Comparison of ENCODE assay signal across 13 cellular contexts in genomic region chr12:54374555-54375257, GRCh38. TPM values are rescaled to one million over a fixed set of nuclear protein-coding genes. Genes with fewer than 3 reads are reported as not detected.
A peak's percentile ranks its signal among the peaks of the same experiment; 100 is the strongest.
DNase-seq lines count a peak whose midpoint lies in the region; ATAC-seq, FAIRE-seq and TF ChIP-seq lines count a peak whose summit lies in the region.
"Had no signal": no experiment of that assay in that cellular context is flagged by ENCODE, and none has a peak within 500 bp of the region (broad histone marks: within the 10 kb centered on the region; RNA-seq: fewer than 3 reads in every experiment).

No MANE protein-coding gene starts in this region.

- peaks cover 78 to 99% (median 95%) of the 10 kb centered on the region in 10 experiments for H3K4me1 ChIP-seq in BLaER1 treated with 17β-estradiol and CSF1 and Interleukin-3, amounts not matched to agents 10 nM and 100 nM
- peaks cover 8% of the 10 kb centered on the region; the same call in 1 of the 2 replicates for H3K4me1 ChIP-seq in GM12878 (ENCODE audit: control insufficient read depth, insufficient read depth, low read length)
- peaks cover 14% of the 10 kb centered on the region for H3K4me1 ChIP-seq in osteoblast (ENCODE audit: insufficient read depth, low read length)

- in situ Hi-C loops in GM12878 (cut with MboI) = no loop called here

- TF ChIP-seq CTCF in GM12878 (IDR thresholded peaks at IDR 0.05 in 2 of 3, conservative IDR thresholded peaks at IDR 0.05 in 1 of 3; ENCODE audit: control insufficient read depth in 2 of 3, extremely low read depth in 1 of 3, insufficient read depth in 1 of 3, low read depth in 3 of 3, low read length in 3 of 3) (no peak), osteoblast (IDR thresholded peaks at IDR 0.05; ENCODE audit: extremely low read depth, low read depth, low read length) (no peak)

- intact Hi-C loops in GM12878 (cut with micrococcal nuclease; ENCODE audit: unreplicated experiment) = loop anchor here (10.0 kb wide), 1 partner anchor 370 kb away; the partner anchor contains the start of genes HOXC8 and HOXC9

- TF ChIP-seq POLR2A in GM12878 (IDR thresholded peaks at IDR 0.05; ENCODE audit: low read depth, low read length) = no peak

- peaks cover 0 to 69% (median 12%) of the 10 kb centered on the region in 11 experiments; a peak in 13 of 22 replicates for H4K20me1 ChIP-seq in BLaER1 treated with 17β-estradiol and CSF1 and Interleukin-3, amounts not matched to agents 10 nM and 100 nM
- H4K20me1 ChIP-seq in GM12878 (ENCODE audit: control insufficient read depth, insufficient read depth) (no peaks in the 10 kb centered on the region), osteoblast (ENCODE audit: insufficient read depth, low read length) (no peaks in the 10 kb centered on the region)

- CTCF ChIA-PET in GM12878 (lab: Yijun Ruan, JAX) = interaction anchor here (0.8 to 1.9 kb wide), 8 partner anchors 13 to 159 kb away, joined by 3 to 5 read pairs (median 4); partner anchors contain the start of gene COPZ1

- H3K36me3 ChIP-seq in BLaER1 treated with 17β-estradiol and CSF1 and Interleukin-3, amounts not matched to agents 10 nM and 100 nM = peaks cover 5 to 80% (median 54%) of the 10 kb centered on the region in 11 experiments; a peak in 19 of 22 replicates
- H3K36me3 ChIP-seq in GM12878 (ENCODE audit: control insufficient read depth in 2 of 2, insufficient read depth in 2 of 2, low read length in 1 of 2) (no peaks in the 10 kb centered on the region), osteoblast (ENCODE audit: insufficient read depth, low read length) (no peaks in the 10 kb centered on the region)

- WGBS in GM12878 (ENCODE audit: insufficient coverage, insufficient replicate concordance, low lambda C conversion rate, missing lambda C conversion rate) = 0% methylated on average over 2 of the region's 2 CpGs

- DNase-seq in NCI-H146 (lab: John Stamatoyannopoulos, UW) (peak; percentile 73), GM12878 (ENCODE audit: low read depth, low spot score) (no peak), osteoblast (ENCODE audit: insufficient read length, low spot score, missing footprints) (peak; percentile 71), DMS79 (lab: John Stamatoyannopoulos, UW) (no peak), frontal cortex (ENCODE audit: low spot score in 2 of 2) (no peak)
- DNase-seq: amniotic stem cell; HCEC 1CT; stimulated activated CD4-positive, alpha-beta T cell treated with anti-CD3 and anti-CD28 coated beads, Interleukin-15, amount 100 ng/mL, for 24 hours; stimulated activated naive B cell treated with anti-CD40 and anti-IgM and Interleukin-4, amounts not matched to agents 10 μg/mL and 1 μg/mL and 100 μg/mL, for 72 hours had no signal

- peaks cover 0 to 15% (median 0%) of the 10 kb centered on the region in 11 experiments; a peak in 5 of 22 replicates for H3K27me3 ChIP-seq in BLaER1 treated with 17β-estradiol and CSF1 and Interleukin-3, amounts not matched to agents 10 nM and 100 nM
- H3K27me3 ChIP-seq in GM12878 (replicated peaks in 1 of 2; ENCODE audit: control insufficient read depth in 2 of 2, insufficient read depth in 2 of 2, low read length in 1 of 2) (no peaks in the 10 kb centered on the region), osteoblast (ENCODE audit: insufficient read depth, low read length) (no peaks in the 10 kb centered on the region)

- peak overlapping the region; percentile 84 to 99 (median 95) for H3K4me2 ChIP-seq in BLaER1 treated with 17β-estradiol and CSF1 and Interleukin-3, amounts not matched to agents 10 nM and 100 nM
- H3K4me2 ChIP-seq in GM12878 (ENCODE audit: control insufficient read depth, insufficient read depth) (no peak overlapping the region), osteoblast (ENCODE audit: insufficient read depth, low read length) (no peak overlapping the region)

- no peak for FAIRE-seq in GM12878 (lab: Jason Lieb, UNC)
- FAIRE-seq in frontal cortex (lab: Jason Lieb, UNC) = no peak

- no peaks in the 10 kb centered on the region for H3K79me2 ChIP-seq in GM12878 (ENCODE audit: control insufficient read depth, insufficient read depth, low read length)
- H3K79me2 ChIP-seq in osteoblast (ENCODE audit: insufficient read depth, low read length) = no peaks in the 10 kb centered on the region

- TF ChIP-seq EP300 in GM12878 (IDR thresholded peaks at IDR 0.05; ENCODE audit: borderline replicate concordance in 1 of 2, control insufficient read depth in 1 of 2, low read depth in 2 of 2, low read length in 2 of 2) = no peak

- no peaks in the 10 kb centered on the region for H3K9me3 ChIP-seq in BLaER1 treated with 17β-estradiol and CSF1 and Interleukin-3, amounts not matched to agents 10 nM and 100 nM (replicated peaks in 1 of 11)
- H3K9me3 ChIP-seq in GM12878 (replicated peaks; ENCODE audit: control insufficient read depth, insufficient read depth, low read length) (no peaks in the 10 kb centered on the region), osteoblast (ENCODE audit: low read depth, low read length) (no peaks in the 10 kb centered on the region)

- ATAC-seq in GM12878 (no peak), GM21825 (IDR thresholded peaks at IDR 0.05; ENCODE audit: unreplicated experiment) (no peak), HG02571 (IDR thresholded peaks at IDR 0.05; ENCODE audit: unreplicated experiment) (no peak)
- ATAC-seq: stimulated activated naive B cell treated with anti-CD40 and anti-IgM and Interleukin-4, amounts not matched to agents 10 μg/mL and 1 μg/mL and 100 μg/mL, for 72 hours had no signal

- peak overlapping the region; percentile 53 to 72 (median 66); a peak in 21 of 22 replicates for H3K27ac ChIP-seq in BLaER1 treated with 17β-estradiol and CSF1 and Interleukin-3, amounts not matched to agents 10 nM and 100 nM
- no peak overlapping the region for H3K27ac ChIP-seq in GM12878 (ENCODE audit: control insufficient read depth, insufficient read depth)
- H3K27ac ChIP-seq in osteoblast (ENCODE audit: low read depth, low read length) = no peak overlapping the region
- H3K27ac ChIP-seq: C4-2B had no signal

- H2AFZ ChIP-seq in GM12878 (ENCODE audit: control insufficient read depth, low read depth, low read length) (no peak overlapping the region), osteoblast (ENCODE audit: low read length) (no peak overlapping the region)

- RAD21 ChIA-PET in GM12878 (lab: Charles Lee; ENCODE audit: unreplicated experiment) = interaction anchor here (1.6 kb wide), 1 partner anchor 15 kb away, joined by 5 read pairs; no protein-coding TSS in a partner anchor

- POLR2A ChIA-PET in GM12878 (lab: Charles Lee) = interaction anchor here (1.0 kb wide), 1 partner anchor 10 kb away, joined by 3 read pairs; the partner anchor contains the start of gene ZNF385A

- peak overlapping the region; percentile 25 to 73 (median 57) for H3K9ac ChIP-seq in BLaER1 treated with 17β-estradiol and CSF1 and Interleukin-3, amounts not matched to agents 10 nM and 100 nM
- H3K9ac ChIP-seq in GM12878 (ENCODE audit: control insufficient read depth, insufficient read depth, low read length) = no peak overlapping the region

- H3K4me3 ChIP-seq in BLaER1 treated with 17β-estradiol and CSF1 and Interleukin-3, amounts not matched to agents 10 nM and 100 nM = peak overlapping the region in 3 of 10 experiments; percentile 9 to 31 (median 9); a peak in 5 of 20 replicates
- H3K4me3 ChIP-seq in GM12878 (no peak overlapping the region), osteoblast (ENCODE audit: insufficient read depth, low read length) (no peak overlapping the region)

- SMC1A ChIA-PET in GM12878 (lab: Charles Lee; ENCODE audit: uncharacterized antibody, unreplicated experiment) = interaction anchor here (0.9 kb wide), 1 partner anchor 17 kb away, joined by 3 read pairs; no protein-coding TSS in a partner anchor

- BruUV-seq in GM12878 (replicated peaks; lab: Mats Ljungman, UMichigan) = no TSS peak

- no peak for TF ChIP-seq RAD21 in GM12878 (IDR thresholded peaks at IDR 0.05; ENCODE audit: insufficient read depth, low read depth, low read length)

RNA-seq across cellular contexts. Expression of gene ZNF385A, which starts 9.8 kb away (rescaled TPM):
- total RNA-seq in GM12878 (2013; cell fraction: nucleolus; rRNA removed) = 0.67 TPM in 1 of 2 replicates, not detected in the other
- 1.8 and 1.9 TPM in 2 replicates for total RNA-seq in GM12878 (2014; rRNA removed)
- 1.2 and 1.3 TPM in 2 replicates for total RNA-seq in GM12878 (2014; rRNA removed; fragmentation: Illumina TruSeq; extraction: Trizol)
- total RNA-seq in GM12878 (2021) = 23.3 and 23.5 TPM in 2 replicates
- 2.4 TPM for polyA plus RNA-seq in GM12878 (2011; ENCODE audit: low read depth)
- polyA plus RNA-seq in GM12878 (2011; rRNA removed) = 0.24 and 2.0 TPM in 2 replicates
- polyA plus RNA-seq in GM12878 (2011; cell fraction: cytosol; rRNA removed) = 3.3 and 4.0 TPM in 2 replicates
- polyA plus RNA-seq in GM12878 (2011; cell fraction: nucleus; rRNA removed) = 3.3 and 4.9 TPM in 2 replicates
- polyA plus RNA-seq in GM12878 (2012) = 7.4 and 9.2 TPM in 2 replicates
- polyA plus RNA-seq in GM12878 (2014; fragmentation: Illumina TruSeq; extraction: Trizol) = 4.6 and 10.4 TPM in 2 replicates
- under 1 TPM; 0.26 to 0.62 TPM for polyA plus RNA-seq in GM12878 (2014; fragmentation: Nextera tagmentation; extraction: Ambion mirVana)
- 7.7 and 10.8 TPM in 2 replicates for polyA plus RNA-seq in GM12878 (2014; rRNA removed)
- 10 to 100 TPM; 24.6 to 26.1 TPM for polyA plus RNA-seq in GM12878 (2016; fragmentation: Nextera tagmentation; extraction: Ambion mirVana)
- polyA minus RNA-seq in GM12878 (2011; rRNA and poly(A)+ RNA removed) = 1.5 and 1.9 TPM in 2 replicates
- polyA minus RNA-seq in GM12878 (2011; cell fraction: cytosol; rRNA and poly(A)+ RNA removed) = 3.4 and 4.4 TPM in 2 replicates
- 0.85 and 1.1 TPM in 2 replicates for polyA minus RNA-seq in GM12878 (2011; cell fraction: nucleus; rRNA and poly(A)+ RNA removed)
- 0.72 and 0.88 TPM in 2 replicates for total RNA-seq in osteoblast
- total RNA-seq in frontal cortex = 1.2 TPM

RNA-seq across cellular contexts. Expression of gene GPR84, which starts 10.4 kb away (rescaled TPM):
- 0.48 and 1.2 TPM in 2 replicates for total RNA-seq in GM12878 (2013; cell fraction: nucleolus; rRNA removed)
- total RNA-seq in GM12878 (2014; rRNA removed) (2.4 and 3.4 TPM in 2 replicates), GM12878 (2014; rRNA removed; fragmentation: Illumina TruSeq; extraction: Trizol) (1.9 and 2.0 TPM in 2 replicates), GM12878 (2021) (3.7 and 4.0 TPM in 2 replicates), osteoblast (0.36 TPM in 1 of 2 replicates, not detected in the other), frontal cortex (not detected)
- polyA plus RNA-seq in GM12878 (2011; ENCODE audit: low read depth) = 0.30 TPM
- polyA plus RNA-seq in GM12878 (2011; rRNA removed) (0.12 and 0.37 TPM in 2 replicates), GM12878 (2014; fragmentation: Illumina TruSeq; extraction: Trizol) (1.6 and 4.1 TPM in 2 replicates), GM12878 (2014; fragmentation: Nextera tagmentation; extraction: Ambion mirVana) (1 to 10 TPM; 2.1 to 4.7 TPM), GM12878 (2014; rRNA removed) (2.4 and 3.2 TPM in 2 replicates), GM12878 (2016; fragmentation: Nextera tagmentation; extraction: Ambion mirVana) (1 to 10 TPM; 2.7 to 4.0 TPM)
- 0.48 and 0.65 TPM in 2 replicates for polyA plus RNA-seq in GM12878 (2011; cell fraction: cytosol; rRNA removed)
- 2.1 and 2.3 TPM in 2 replicates for polyA plus RNA-seq in GM12878 (2011; cell fraction: nucleus; rRNA removed)
- 0.56 and 0.58 TPM in 2 replicates for polyA plus RNA-seq in GM12878 (2012)
- 1.2 and 1.4 TPM in 2 replicates for polyA minus RNA-seq in GM12878 (2011; rRNA and poly(A)+ RNA removed)
- not detected in 2 replicates for polyA minus RNA-seq in GM12878 (2011; cell fraction: cytosol; rRNA and poly(A)+ RNA removed)
- 1.5 and 1.6 TPM in 2 replicates for polyA minus RNA-seq in GM12878 (2011; cell fraction: nucleus; rRNA and poly(A)+ RNA removed)

RNA-seq across cellular contexts. Expression of gene ITGA5, which starts 44.4 kb away (rescaled TPM):
- 7.6 and 13.2 TPM in 2 replicates for total RNA-seq in GM12878 (2013; cell fraction: nucleolus; rRNA removed)
- total RNA-seq in GM12878 (2014; rRNA removed) = 0.73 and 0.98 TPM in 2 replicates
- total RNA-seq in GM12878 (2014; rRNA removed; fragmentation: Illumina TruSeq; extraction: Trizol) = 0.41 and 0.58 TPM in 2 replicates
- 1.2 and 1.5 TPM in 2 replicates for total RNA-seq in GM12878 (2021)
- polyA plus RNA-seq in GM12878 (2011; ENCODE audit: low read depth) = 1.2 TPM
- 13.9 and 22.5 TPM in 2 replicates for polyA plus RNA-seq in GM12878 (2011; rRNA removed)
- polyA plus RNA-seq in GM12878 (2011; cell fraction: cytosol; rRNA removed) = 18.0 and 19.9 TPM in 2 replicates
- polyA plus RNA-seq in GM12878 (2011; cell fraction: nucleus; rRNA removed) = 79.1 and 138 TPM in 2 replicates
- 1.0 and 2.1 TPM in 2 replicates for polyA plus RNA-seq in GM12878 (2012)
- polyA plus RNA-seq in GM12878 (2014; fragmentation: Illumina TruSeq; extraction: Trizol) = 0.90 and 1.3 TPM in 2 replicates
- under 1 TPM; 0.15 to 0.31 TPM for polyA plus RNA-seq in GM12878 (2014; fragmentation: Nextera tagmentation; extraction: Ambion mirVana)
- 0.49 and 0.64 TPM in 2 replicates for polyA plus RNA-seq in GM12878 (2014; rRNA removed)
- under 1 TPM; 0.23 to 0.35 TPM for polyA plus RNA-seq in GM12878 (2016; fragmentation: Nextera tagmentation; extraction: Ambion mirVana)
- 35.0 and 45.0 TPM in 2 replicates for polyA minus RNA-seq in GM12878 (2011; rRNA and poly(A)+ RNA removed)
- polyA minus RNA-seq in GM12878 (2011; cell fraction: cytosol; rRNA and poly(A)+ RNA removed) = 12.2 TPM in 2 replicates
- 51.4 and 65.2 TPM in 2 replicates for polyA minus RNA-seq in GM12878 (2011; cell fraction: nucleus; rRNA and poly(A)+ RNA removed)
- 336 and 401 TPM in 2 replicates for total RNA-seq in osteoblast
- 3.7 TPM for total RNA-seq in frontal cortex

RNA-seq across cellular contexts. Expression of gene COPZ1, which starts 49.8 kb away (rescaled TPM):
- 36.9 and 40.6 TPM in 2 replicates for total RNA-seq in GM12878 (2013; cell fraction: nucleolus; rRNA removed)
- 112 and 131 TPM in 2 replicates for total RNA-seq in GM12878 (2014; rRNA removed)
- total RNA-seq in GM12878 (2014; rRNA removed; fragmentation: Illumina TruSeq; extraction: Trizol) = 128 and 130 TPM in 2 replicates
- total RNA-seq in GM12878 (2021) = 120 and 135 TPM in 2 replicates
- 388 TPM for polyA plus RNA-seq in GM12878 (2011; ENCODE audit: low read depth)
- 263 and 302 TPM in 2 replicates for polyA plus RNA-seq in GM12878 (2011; rRNA removed)
- polyA plus RNA-seq in GM12878 (2011; cell fraction: cytosol; rRNA removed) = 160 and 175 TPM in 2 replicates
- polyA plus RNA-seq in GM12878 (2011; cell fraction: nucleus; rRNA removed) = 84.2 and 90.6 TPM in 2 replicates
- 175 and 272 TPM in 2 replicates for polyA plus RNA-seq in GM12878 (2012)
- 177 and 205 TPM in 2 replicates for polyA plus RNA-seq in GM12878 (2014; fragmentation: Illumina TruSeq; extraction: Trizol)
- 100 to 1,000 TPM; 260 to 378 TPM for polyA plus RNA-seq in GM12878 (2014; fragmentation: Nextera tagmentation; extraction: Ambion mirVana)
- 123 and 129 TPM in 2 replicates for polyA plus RNA-seq in GM12878 (2014; rRNA removed)
- 100 to 1,000 TPM; 192 to 209 TPM for polyA plus RNA-seq in GM12878 (2016; fragmentation: Nextera tagmentation; extraction: Ambion mirVana)
- 116 and 125 TPM in 2 replicates for polyA minus RNA-seq in GM12878 (2011; rRNA and poly(A)+ RNA removed)
- 76.0 and 85.0 TPM in 2 replicates for polyA minus RNA-seq in GM12878 (2011; cell fraction: cytosol; rRNA and poly(A)+ RNA removed)
- polyA minus RNA-seq in GM12878 (2011; cell fraction: nucleus; rRNA and poly(A)+ RNA removed) = 17.7 and 20.6 TPM in 2 replicates
- 96.9 and 104 TPM in 2 replicates for total RNA-seq in osteoblast
- 59.9 TPM for total RNA-seq in frontal cortex

Comparison
In these comparisons a context has a peak if more than half of its experiments do, and no peak if none do; other contexts are left out.
1. H3K27ac ChIP-seq: peak in BLaER1 treated with 17β-estradiol and CSF1 and Interleukin-3, amounts not matched to agents 10 nM and 100 nM (11 of 11); none in GM12878 (single experiment) and osteoblast (single experiment).
2. H3K4me2 ChIP-seq: peak in BLaER1 treated with 17β-estradiol and CSF1 and Interleukin-3, amounts not matched to agents 10 nM and 100 nM (11 of 11); none in GM12878 (single experiment) and osteoblast (single experiment).
3. DNase-seq: peak in NCI-H146 (single experiment) and osteoblast (single experiment); none in GM12878 (single experiment), DMS79 (single experiment) and frontal cortex (0 of 2).
4. RNA of gene ITGA5, which starts 44.4 kb away (total RNA-seq): 336 to 401 TPM in osteoblast; 3.7 TPM in frontal cortex (single experiment) and 0.41 to 13.2 TPM in GM12878; every median in the first group is over 10 times any median in the second.